ENCODE assay signal across 8 cellular contexts in the genomic region with DNA sequence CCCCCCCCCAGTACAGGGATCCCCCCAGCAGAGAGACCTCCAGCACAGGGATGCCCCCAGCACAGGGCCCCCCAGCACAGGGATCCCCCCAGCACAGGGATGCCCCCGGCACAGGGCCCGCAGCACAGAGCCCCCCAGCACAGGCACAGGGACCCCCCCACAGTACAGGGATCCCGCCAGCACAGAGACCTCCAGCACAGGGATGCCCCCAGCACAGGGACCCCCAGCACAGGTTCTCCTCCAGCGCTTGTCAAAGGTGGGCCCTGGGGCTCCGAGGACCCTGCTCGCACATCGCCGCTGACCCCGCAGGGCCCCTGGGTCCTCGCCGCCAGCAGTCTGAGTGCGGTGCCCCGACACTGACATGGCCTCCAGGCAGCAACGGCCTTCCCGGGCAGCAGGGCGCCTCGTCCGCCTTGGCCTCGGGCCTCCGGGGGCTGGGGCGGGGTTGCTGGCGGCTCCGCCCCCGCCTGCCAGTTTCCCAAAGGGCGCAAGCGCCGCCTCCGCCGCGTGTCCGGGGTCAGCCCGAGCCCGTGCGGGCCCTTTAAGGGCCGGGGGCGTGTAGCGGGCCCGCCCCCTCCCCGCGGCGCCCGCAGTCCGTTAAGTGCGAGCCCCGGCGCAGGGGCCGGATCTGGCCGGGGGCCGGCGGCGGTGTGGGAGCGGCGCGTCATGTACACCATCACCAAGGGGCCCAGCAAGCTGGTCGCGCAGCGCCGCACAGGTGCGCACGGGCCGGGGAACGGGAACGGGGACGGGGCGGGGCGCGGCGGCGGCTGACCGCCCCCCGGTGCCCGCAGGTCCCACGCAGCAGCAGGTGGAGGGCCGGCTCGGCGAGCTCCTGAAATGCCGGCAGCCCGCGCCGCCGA. TPM values are rescaled to one million over a fixed set of nuclear protein-coding genes. Genes with fewer than 3 reads are reported as not detected.
DNase-seq lines count a peak whose midpoint lies in the region; ATAC-seq and TF ChIP-seq lines count a peak whose summit lies in the region.

A gene with protein sequence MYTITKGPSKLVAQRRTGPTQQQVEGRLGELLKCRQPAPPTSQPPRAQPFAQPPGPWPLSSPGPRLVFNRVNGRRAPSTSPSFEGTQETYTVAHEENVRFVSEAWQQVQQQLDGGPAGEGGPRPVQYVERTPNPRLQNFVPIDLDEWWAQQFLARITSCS (plus strand): TSS at position 503 of the 863 bp plus-strand sequence. CDS start 164 bp downstream, at position 667.

- BruUV-seq in IMR-90 (replicated peaks; lab: Mats Ljungman, UMichigan), result no TSS peak

- H3K4ac ChIP-seq in IMR-90 (ENCODE audit: low read depth, low read length) (peak within 1 kb of the TSS; percentile 74), neuronal stem cell (ENCODE audit: low read length) (no peak within 1 kb of the TSS)

- H3K9me3 ChIP-seq in CD4-positive, alpha-beta memory T cell (ENCODE audit: control insufficient read depth in 1 of 2, low read length in 2 of 2), result no peaks in the 10 kb centered on the region
- no peaks in the 10 kb centered on the region for H3K9me3 ChIP-seq in IMR-90 (ENCODE audit: control insufficient read depth, insufficient read depth, low read length)
- H3K9me3 ChIP-seq in gastroesophageal sphincter, result no peaks in the 10 kb centered on the region
- no peaks in the 10 kb centered on the region for H3K9me3 ChIP-seq in neuronal stem cell (replicated peaks in 1 of 2; ENCODE audit: control insufficient read depth in 2 of 2, insufficient read depth in 1 of 2, low read depth in 1 of 2, low read length in 2 of 2)

- no peaks in the 10 kb centered on the region for H3K27me3 ChIP-seq in CD4-positive, alpha-beta memory T cell (ENCODE audit: insufficient read depth, low read length)
- H3K27me3 ChIP-seq in IMR-90 (ENCODE audit: control insufficient read depth, insufficient read depth, low read length), result no peaks in the 10 kb centered on the region
- H3K27me3 ChIP-seq in gastroesophageal sphincter, result no peaks in the 10 kb centered on the region
- H3K27me3 ChIP-seq in neuronal stem cell (ENCODE audit: control insufficient read depth in 3 of 3, insufficient read depth in 3 of 3, low read depth in 1 of 3, low read length in 3 of 3), result peaks cover 0 to 20% (median 11%) of the 10 kb centered on the region in 3 experiments

- H3K79me1 ChIP-seq in IMR-90 (ENCODE audit: low read depth in 1 of 2, low read length in 2 of 2) (peaks cover 3 to 32% of the 10 kb centered on the region in 2 experiments; a peak in 2 of 4 replicates), neuronal stem cell (ENCODE audit: low read depth, low read length) (peaks cover under 1% of the 10 kb centered on the region)

- H2BK12ac ChIP-seq in neuronal stem cell (ENCODE audit: low read length), result peak within 1 kb of the TSS; percentile 73

- no peak within 1 kb of the TSS for H2BK15ac ChIP-seq in IMR-90 (ENCODE audit: low read depth, low read length)
- H2BK15ac ChIP-seq in neuronal stem cell (ENCODE audit: low read length), result peak within 1 kb of the TSS; percentile 49

- H2BK120ac ChIP-seq in IMR-90 (ENCODE audit: low read depth, low read length), result 0 out of 2 replicates have a peak within 1 kb of the TSS, but pooled peaks have one; percentile 1
- peak within 1 kb of the TSS; percentile 81 for H2BK120ac ChIP-seq in neuronal stem cell (ENCODE audit: low read depth, low read length)

- peak within 1 kb of the TSS in 4 of 7 donors; percentile 32 to 70 (median 38) for H3K27ac Mint-ChIP-seq in CD4-positive, alpha-beta memory T cell
- H3K27ac Mint-ChIP-seq in activated naive CD4-positive, alpha-beta T cell treated with anti-CD3 and anti-CD28 coated beads for 36 hours, result no peak within 1 kb of the TSS

- H4K5ac ChIP-seq in IMR-90 (ENCODE audit: low read depth, low read length), result peak within 1 kb of the TSS; percentile 98

- CTCF ChIA-PET in CD4-positive, alpha-beta memory T cell (lab: Charles Lee; ENCODE audit: partially characterized antibody), result interaction anchor here (0.8 kb wide), 1 partner anchor 27 kb away, joined by 3 read pairs; a partner anchor contains a TSS
- CTCF ChIA-PET in IMR-90 (lab: Yijun Ruan, JAX), result interaction anchor here (0.6 kb wide), 2 partner anchors 50 to 255 kb away, joined by 3 read pairs; no protein-coding TSS in a partner anchor
- CTCF ChIA-PET in activated naive CD4-positive, alpha-beta T cell treated with anti-CD3 and anti-CD28 coated beads for 36 hours (lab: Charles Lee), result no interaction called here

- H3K14ac ChIP-seq in IMR-90 (replicated peaks; ENCODE audit: low read depth, low read length), result peak within 1 kb of the TSS; percentile 95
- peak within 1 kb of the TSS; percentile 98 for H3K14ac ChIP-seq in neuronal stem cell (ENCODE audit: low read length)

- H3K4me3 Mint-ChIP-seq in CD4-positive, alpha-beta memory T cell, result peak within 1 kb of the TSS; percentile 54 to 71 (median 66)
- H3K4me3 Mint-ChIP-seq in activated naive CD4-positive, alpha-beta T cell treated with anti-CD3 and anti-CD28 coated beads for 36 hours, result peak within 1 kb of the TSS; percentile 71

- peaks cover 0 to 3% of the 10 kb centered on the region in 2 donors for H3K27me3 Mint-ChIP-seq in CD4-positive, alpha-beta memory T cell
- no peaks in the 10 kb centered on the region for H3K27me3 Mint-ChIP-seq in activated naive CD4-positive, alpha-beta T cell treated with anti-CD3 and anti-CD28 coated beads for 36 hours (ENCODE audit: low read depth)

- H3K36me3 ChIP-seq in CD4-positive, alpha-beta memory T cell (ENCODE audit: insufficient read depth, low read length), result no peaks in the 10 kb centered on the region
- H3K36me3 ChIP-seq in IMR-90 (ENCODE audit: control insufficient read depth, insufficient read depth, low read length), result no peaks in the 10 kb centered on the region
- H3K36me3 ChIP-seq in gastroesophageal sphincter, result peaks cover 0 to under 1% of the 10 kb centered on the region in 2 donors
- H3K36me3 ChIP-seq in neuronal stem cell (replicated peaks in 1 of 2; ENCODE audit: control insufficient read depth in 2 of 2, insufficient read depth in 2 of 2, low read length in 2 of 2), result no peaks in the 10 kb centered on the region

- H2AK5ac ChIP-seq in IMR-90 (ENCODE audit: low read depth, low read length) (peak within 1 kb of the TSS; percentile 37), neuronal stem cell (ENCODE audit: low read depth, low read length) (peak within 1 kb of the TSS; percentile 94)

- H3K9ac ChIP-seq in IMR-90 (ENCODE audit: low read depth, low read length) (peak within 1 kb of the TSS; percentile 99), neuronal stem cell (ENCODE audit: low read depth, low read length, poor library complexity) (peak within 1 kb of the TSS; percentile 86)

- H3K9me1 ChIP-seq in IMR-90 (ENCODE audit: insufficient read depth, low read length), result peaks cover 11% of the 10 kb centered on the region; the same call in 1 of the 2 replicates

- H3K4me2 ChIP-seq in IMR-90 (ENCODE audit: low read depth, low read length) (peak within 1 kb of the TSS; percentile 99), neuronal stem cell (ENCODE audit: insufficient read depth, low read length, poor library complexity, severe bottlenecking) (peak within 1 kb of the TSS; percentile 96)

- TF ChIP-seq RAD21 in IMR-90 (IDR thresholded peaks at IDR 0.05; ENCODE audit: low read length), result no peak

- TF ChIP-seq CTCF in IMR-90 (conservative IDR thresholded peaks at IDR 0.05; ENCODE audit: low read depth, low read length), result no peak
- TF ChIP-seq CTCF in gastroesophageal sphincter (IDR thresholded peaks at IDR 0.05), result peak in 1 of 4 experiments; percentile 12

- H3K56ac ChIP-seq in IMR-90 (ENCODE audit: extremely low read depth, insufficient read depth, low read length), result peak within 1 kb of the TSS; percentile 62; the same call in 1 of the 2 replicates

- no peak within 1 kb of the TSS for H2BK20ac ChIP-seq in IMR-90 (ENCODE audit: low read depth, low read length)

- peaks cover under 1% of the 10 kb centered on the region; the same call in 1 of the 2 replicates for H4K20me1 ChIP-seq in IMR-90 (ENCODE audit: insufficient read depth, low read length)

- H3K18ac ChIP-seq in IMR-90 (ENCODE audit: low read depth, low read length) (peak within 1 kb of the TSS; percentile 95), neuronal stem cell (ENCODE audit: low read length) (peak within 1 kb of the TSS; percentile 94)

- peak within 1 kb of the TSS; percentile 17 to 45 for H3K4me3 ChIP-seq in CD4-positive, alpha-beta memory T cell (ENCODE audit: low read length in 2 of 2)
- H3K4me3 ChIP-seq in IMR-90 (ENCODE audit: insufficient read depth, low read depth, low read length) (peak within 1 kb of the TSS; percentile 100), gastroesophageal sphincter (peak within 1 kb of the TSS; percentile 67 to 95), neuronal stem cell (ENCODE audit: low read length in 2 of 2) (peak within 1 kb of the TSS; percentile 53 to 84)

- DNase-seq in CD4-positive, alpha-beta memory T cell, result peak in 4 of 5 donors; percentile 45 to 57 (median 50)
- DNase-seq in IMR-90 (peak; percentile 61), SIG-M5 (lab: John Stamatoyannopoulos, UW) (peak; percentile 7), neuronal stem cell (ENCODE audit: low spot score) (peak; percentile 79)
- DNase-seq in activated naive CD4-positive, alpha-beta T cell treated with anti-CD3 and anti-CD28 coated beads for 36 hours, result peak; percentile 71

- H3K27ac ChIP-seq in CD4-positive, alpha-beta memory T cell (ENCODE audit: low read depth, low read length), result peak within 1 kb of the TSS; percentile 37
- peak within 1 kb of the TSS; percentile 96 for H3K27ac ChIP-seq in IMR-90 (ENCODE audit: insufficient read depth, low read length)
- peak within 1 kb of the TSS; percentile 86 to 95 (median 91) for H3K27ac ChIP-seq in gastroesophageal sphincter
- no peak within 1 kb of the TSS for H3K27ac ChIP-seq in neuronal stem cell (replicated peaks; ENCODE audit: low read length)
- H3K27ac ChIP-seq in temporal lobe (ENCODE audit: low read depth, low read length), result peak within 1 kb of the TSS; percentile 82

- H3K23ac ChIP-seq in IMR-90 (ENCODE audit: low read depth, low read length), result peak within 1 kb of the TSS; percentile 79; the same call in 1 of the 2 replicates
- H3K23ac ChIP-seq in neuronal stem cell (ENCODE audit: low read depth, low read length, poor library complexity), result peak within 1 kb of the TSS; percentile 98

- WGBS in IMR-90 (ENCODE audit: extremely low coverage in 2 of 2, insufficient read length in 1 of 2), 2 experiments, result 1% methylated on average over 43 of the region's 81 CpGs; no CpG with 5 or more reads in 1 of the 2 experiments
- WGBS in gastroesophageal sphincter (ENCODE audit: low coverage in 1 of 2), 2 donors, result no CpG with 5 or more reads among the region's 81 CpGs
- no CpG with 5 or more reads among the region's 81 CpGs for WGBS in neuronal stem cell (ENCODE audit: extremely low coverage in 2 of 2, insufficient read length in 2 of 2, insufficient replicate concordance in 1 of 2), 2 donors

- POLR2A ChIA-PET in CD4-positive, alpha-beta memory T cell (lab: Charles Lee; ENCODE audit: partially characterized antibody), result interaction anchor here (0.7 to 1.6 kb wide), 4 partner anchors 27 to 54 kb away, joined by 4 to 6 read pairs (median 6); a partner anchor contains a TSS
- POLR2A ChIA-PET in IMR-90 (lab: Charles Lee; ENCODE audit: unreplicated experiment), result no interaction called here

- H4K8ac ChIP-seq in IMR-90 (ENCODE audit: low read depth in 2 of 2, low read length in 2 of 2) (peak within 1 kb of the TSS; percentile 92 to 94; a peak in 3 of 4 replicates), neuronal stem cell (ENCODE audit: low read depth, low read length) (peak within 1 kb of the TSS; percentile 65)

- H2AFZ ChIP-seq in IMR-90 (replicated peaks; ENCODE audit: low read length, poor library complexity) (peak within 1 kb of the TSS; percentile 90), neuronal stem cell (ENCODE audit: low read length) (peak within 1 kb of the TSS; percentile 77)

- no peak for TF ChIP-seq EP300 in gastroesophageal sphincter (IDR thresholded peaks at IDR 0.05)

- H3K9me3 Mint-ChIP-seq in CD4-positive, alpha-beta memory T cell, result peaks cover 0 to 3% (median 0%) of the 10 kb centered on the region in 8 donors
- no peaks in the 10 kb centered on the region for H3K9me3 Mint-ChIP-seq in activated naive CD4-positive, alpha-beta T cell treated with anti-CD3 and anti-CD28 coated beads for 36 hours

- peaks cover 22% of the 10 kb centered on the region for H3K4me1 ChIP-seq in CD4-positive, alpha-beta memory T cell (ENCODE audit: insufficient read depth, low read length)
- peaks cover 13% of the 10 kb centered on the region for H3K4me1 ChIP-seq in IMR-90 (ENCODE audit: control insufficient read depth, insufficient read depth, low read length)
- peaks cover 0 to 78% (median 27%) of the 10 kb centered on the region in 3 donors for H3K4me1 ChIP-seq in gastroesophageal sphincter
- H3K4me1 ChIP-seq in neuronal stem cell (ENCODE audit: control insufficient read depth in 2 of 2, insufficient read depth in 1 of 2, low read depth in 1 of 2, low read length in 2 of 2), result peaks cover 15 to 22% of the 10 kb centered on the region in 2 donors

- intact Hi-C loops in CD4-positive, alpha-beta memory T cell (cut with micrococcal nuclease), result no loop called here
- intact Hi-C loops in IMR-90 (cut with micrococcal nuclease), result no loop called here
- intact Hi-C loops in activated naive CD4-positive, alpha-beta T cell treated with anti-CD3 and anti-CD28 coated beads for 36 hours (cut with micrococcal nuclease), result no loop called here

- peak within 1 kb of the TSS; percentile 26 for H4K91ac ChIP-seq in IMR-90 (ENCODE audit: insufficient read depth, low read depth, low read length)
- no peak within 1 kb of the TSS for H4K91ac ChIP-seq in neuronal stem cell (ENCODE audit: low read depth, low read length, poor library complexity)

- peak; percentile 24 for ATAC-seq in GM19468 (IDR thresholded peaks at IDR 0.05; ENCODE audit: extremely low read depth, unreplicated experiment)
- peak; percentile 79 for ATAC-seq in IMR-90 (ENCODE audit: low read depth)
- ATAC-seq in gastroesophageal sphincter, result peak; percentile 74

- TF ChIP-seq POLR2A in IMR-90 (IDR thresholded peaks at IDR 0.05; ENCODE audit: low read depth, low read length) (0 out of 2 replicates have a peak, but pooled peaks have one; percentile 24), gastroesophageal sphincter (IDR thresholded peaks at IDR 0.05) (peak; percentile 66 to 71)

- H3K4me1 Mint-ChIP-seq in CD4-positive, alpha-beta memory T cell, result peaks cover 0 to 28% (median 4%) of the 10 kb centered on the region in 4 donors
- H3K4me1 Mint-ChIP-seq in activated naive CD4-positive, alpha-beta T cell treated with anti-CD3 and anti-CD28 coated beads for 36 hours (ENCODE audit: low read depth), result peaks cover 25% of the 10 kb centered on the region

- H2BK5ac ChIP-seq in IMR-90 (ENCODE audit: low read depth, low read length, poor library complexity, severe bottlenecking), result peak within 1 kb of the TSS; percentile 80
- no peak within 1 kb of the TSS for H2BK5ac ChIP-seq in neuronal stem cell (ENCODE audit: low read length)

- H2AK9ac ChIP-seq in IMR-90 (replicated peaks; ENCODE audit: low read depth, low read length, poor library complexity), result peak within 1 kb of the TSS; percentile 91

- in situ Hi-C loops in IMR-90 (cut with MboI; ENCODE audit: low sequenced_read_pairs), result loop anchor here (10.0 kb wide), 1 partner anchor 247 kb away; a partner anchor contains a TSS

- dilution Hi-C loops in IMR-90 (cut with HindIII; ENCODE audit: low sequenced_read_pairs, unreplicated experiment), result no loop called here

- H3K36me3 Mint-ChIP-seq in CD4-positive, alpha-beta memory T cell, result peaks cover 0 to 3% of the 10 kb centered on the region in 2 donors
- H3K36me3 Mint-ChIP-seq in activated naive CD4-positive, alpha-beta T cell treated with anti-CD3 and anti-CD28 coated beads for 36 hours (ENCODE audit: low read depth), result peaks cover 2% of the 10 kb centered on the region

RNA-seq across cellular contexts. Expression of the gene that starts here (rescaled TPM):
- total RNA-seq in CD4-positive, alpha-beta memory T cell, result 10 to 100 TPM; 28.3 to 30.5 TPM
- polyA plus RNA-seq in CD4-positive, alpha-beta memory T cell, result 10 to 100 TPM; 34.6 to 45.5 TPM
- total RNA-seq in IMR-90 (2012; rRNA removed) (6.3 and 8.6 TPM in 2 replicates), gastroesophageal sphincter (10 to 100 TPM; 25.4 to 70.0 (median 51.9) TPM), temporal lobe (9.3 TPM)
- 19.6 and 27.9 TPM in 2 replicates for polyA plus RNA-seq in IMR-90 (2012; rRNA removed)
- 25.3 and 26.7 TPM in 2 replicates for polyA plus RNA-seq in IMR-90 (2012; cell fraction: cytosol; rRNA removed)
- 21.2 and 46.6 TPM in 2 replicates for polyA plus RNA-seq in IMR-90 (2012; cell fraction: nucleus; rRNA removed; ENCODE audit: low replicate concordance)
- total RNA-seq in activated naive CD4-positive, alpha-beta T cell treated with anti-CD3 and anti-CD28 coated beads for 36 hours, result 10 to 100 TPM; 31.5 to 35.2 TPM
- 10.3 TPM for polyA plus RNA-seq in neuronal stem cell (2013, experiment 1 of 2)
- polyA plus RNA-seq in neuronal stem cell (2013, experiment 2 of 2), result 10.5 TPM

Comparison
In these comparisons a context has a peak if more than half of its experiments do, and no peak if none do; other contexts are left out.
1. DNase-seq: peak in every context shown above with its lines; median percentile 79 in neuronal stem cell; 71 in activated naive CD4-positive, alpha-beta T cell treated with anti-CD3 and anti-CD28 coated beads for 36 hours; 61 in IMR-90; 50 in CD4-positive, alpha-beta memory T cell; 7 in SIG-M5.
2. H3K4me3 ChIP-seq: peak in every context shown above with its lines; median percentile 100 in IMR-90; 81 in gastroesophageal sphincter; 68 in neuronal stem cell; 31 in CD4-positive, alpha-beta memory T cell.
3. ATAC-seq: peak in every context shown above with its lines; median percentile 79 in IMR-90; 74 in gastroesophageal sphincter; 24 in GM19468.